20 cellular contexts compared by ENCODE assay signal in the genomic region with DNA sequence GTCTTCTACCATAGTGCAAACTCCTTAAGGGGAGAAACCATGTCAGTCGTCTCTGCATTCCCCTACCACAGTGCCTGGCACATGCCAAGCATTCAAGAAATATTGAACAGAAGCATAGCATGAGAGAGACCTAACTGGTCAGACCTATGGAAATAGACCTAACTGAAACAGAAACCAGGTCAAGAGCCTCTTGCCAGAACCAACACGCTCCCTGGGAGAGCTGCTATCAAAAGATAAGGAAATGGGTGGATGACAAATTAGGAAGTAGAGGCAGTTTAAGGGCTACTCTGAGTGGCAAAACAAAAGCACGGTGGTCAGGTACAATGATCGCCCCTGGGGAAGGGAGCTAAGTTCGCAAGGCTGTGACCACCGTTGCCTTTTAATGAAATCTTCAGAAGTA.
A peak's percentile ranks its signal among the peaks of the same experiment; 100 is the strongest.
DNase-seq lines count a peak whose midpoint lies in the region; ATAC-seq, FAIRE-seq and TF ChIP-seq lines count a peak whose summit lies in the region.
"Had no signal": no experiment of that assay in that cellular context is flagged by ENCODE, and none has a peak within 500 bp of the region (broad histone marks: within the 10 kb centered on the region; RNA-seq: fewer than 3 reads in every experiment).

No MANE protein-coding gene starts in this region.

- peaks cover 23% of the 10 kb centered on the region for H3K4me1 Mint-ChIP-seq in astrocyte (ENCODE audit: low read depth, unreplicated experiment)

- TF ChIP-seq CTCF in IMR-90 (conservative IDR thresholded peaks at IDR 0.05; ENCODE audit: low read depth, low read length): no peak
- no peak for TF ChIP-seq CTCF in astrocyte (IDR thresholded peaks at IDR 0.05; ENCODE audit: insufficient read depth, low read depth, low read length)
- no peak for TF ChIP-seq CTCF in thoracic aorta (IDR thresholded peaks at IDR 0.05)
- no peak for TF ChIP-seq CTCF in PC-3 (conservative IDR thresholded peaks at IDR 0.05; ENCODE audit: low read depth, low read length)
- no peak for TF ChIP-seq CTCF in adrenal gland (IDR thresholded peaks at IDR 0.05)

- H2AFZ ChIP-seq in IMR-90 (replicated peaks; ENCODE audit: low read length, poor library complexity): no peak overlapping the region
- H2AFZ ChIP-seq in astrocyte (ENCODE audit: low read depth, low read length): no peak overlapping the region
- no peak overlapping the region for H2AFZ ChIP-seq in PC-3 (ENCODE audit: low read length)

- no peak overlapping the region for H3K14ac ChIP-seq in IMR-90 (replicated peaks; ENCODE audit: low read depth, low read length)

- peak overlapping the region; percentile 8 for H2AK9ac ChIP-seq in IMR-90 (replicated peaks; ENCODE audit: low read depth, low read length, poor library complexity)

- no peak overlapping the region for H2BK120ac ChIP-seq in IMR-90 (ENCODE audit: low read depth, low read length)

- peak; percentile 19; the same call in 1 of the 2 replicates for ATAC-seq in IMR-90 (ENCODE audit: low read depth)
- no peak for ATAC-seq in thoracic aorta (ENCODE audit: insufficient number of reproducible peaks, low FRiP score, low read depth)
- ATAC-seq in PC-3: no peak
- ATAC-seq: sciatic nerve had no signal

- H3K27me3 Mint-ChIP-seq in astrocyte (ENCODE audit: low read depth, unreplicated experiment): no peaks in the 10 kb centered on the region
- H3K27me3 Mint-ChIP-seq: activated T-cell treated with anti-CD3 and anti-CD28 coated beads, Interleukin-2, amount 50 U/mL, for 24 hours; CD4-positive, alpha-beta T cell had no signal

- no peak overlapping the region for H2AK5ac ChIP-seq in IMR-90 (ENCODE audit: low read depth, low read length)

- no peak overlapping the region for H2BK5ac ChIP-seq in IMR-90 (ENCODE audit: low read depth, low read length, poor library complexity, severe bottlenecking)

- BruUV-seq in IMR-90 (replicated peaks; lab: Mats Ljungman, UMichigan) (no TSS peak), PC-3 (replicated peaks; lab: Mats Ljungman, UMichigan) (no TSS peak)

- H3K4me3 Mint-ChIP-seq in astrocyte (ENCODE audit: unreplicated experiment): no peak overlapping the region
- H3K4me3 Mint-ChIP-seq: activated T-cell treated with anti-CD3 and anti-CD28 coated beads, Interleukin-2, amount 50 U/mL, for 24 hours; CD4-positive, alpha-beta T cell had no signal

- H3K27ac Mint-ChIP-seq in astrocyte (ENCODE audit: unreplicated experiment): no peak overlapping the region
- H3K27ac Mint-ChIP-seq: activated T-cell treated with anti-CD3 and anti-CD28 coated beads, Interleukin-2, amount 50 U/mL, for 24 hours; CD4-positive, alpha-beta T cell had no signal

- H3K9ac ChIP-seq in IMR-90 (ENCODE audit: low read depth, low read length): no peak overlapping the region
- H3K9ac ChIP-seq in astrocyte (ENCODE audit: low read length): no peak overlapping the region
- H3K9ac ChIP-seq in PC-3 (ENCODE audit: low read length): no peak overlapping the region

- no peaks in the 10 kb centered on the region for H3F3A ChIP-seq in PC-3 (ENCODE audit: low read length, unreplicated experiment)

- no peak for TF ChIP-seq RAD21 in IMR-90 (IDR thresholded peaks at IDR 0.05; ENCODE audit: low read length)

- H3K56ac ChIP-seq in IMR-90 (ENCODE audit: extremely low read depth, insufficient read depth, low read length): no peak overlapping the region

- in situ Hi-C loops in IMR-90 (cut with MboI; ENCODE audit: low sequenced_read_pairs): no loop called here

- H4K91ac ChIP-seq in IMR-90 (ENCODE audit: insufficient read depth, low read depth, low read length): no peak overlapping the region

- H4K20me1 ChIP-seq in IMR-90 (ENCODE audit: insufficient read depth, low read length) (no peaks in the 10 kb centered on the region), astrocyte (ENCODE audit: insufficient read depth, low read length) (no peaks in the 10 kb centered on the region), PC-3 (ENCODE audit: low read length) (no peaks in the 10 kb centered on the region)

- no peaks in the 10 kb centered on the region for H3K36me3 Mint-ChIP-seq in astrocyte (ENCODE audit: low read depth, unreplicated experiment)

- H3K9me2 ChIP-seq in PC-3 (replicated peaks; ENCODE audit: low read length): no peaks in the 10 kb centered on the region

- CTCF ChIA-PET in IMR-90 (lab: Yijun Ruan, JAX): no interaction called here
- CTCF ChIA-PET in PC-3 (lab: Charles Lee): no interaction called here

- H3K4me1 ChIP-seq in IMR-90 (ENCODE audit: control insufficient read depth, insufficient read depth, low read length) (peaks cover 12% of the 10 kb centered on the region; the same call in 1 of the 2 replicates), astrocyte (ENCODE audit: insufficient read depth, low read length) (peaks cover 20% of the 10 kb centered on the region), thoracic aorta (ENCODE audit: control insufficient read depth in 1 of 2, low read depth in 2 of 2) (peaks cover 4 to 28% of the 10 kb centered on the region in 2 donors), PC-3 (ENCODE audit: insufficient read depth, low read length) (no peaks in the 10 kb centered on the region), adrenal gland (replicated peaks in 1 of 2) (no peaks in the 10 kb centered on the region)
- H3K4me1 ChIP-seq: prostate gland had no signal

- H3K4me2 ChIP-seq in IMR-90 (ENCODE audit: low read depth, low read length) (no peak overlapping the region), astrocyte (ENCODE audit: low read length) (peak overlapping the region; percentile 57), PC-3 (ENCODE audit: low read length) (no peak overlapping the region)

- dilution Hi-C loops in IMR-90 (cut with HindIII; ENCODE audit: low sequenced_read_pairs, unreplicated experiment): no loop called here

- H3K79me2 ChIP-seq in astrocyte (ENCODE audit: insufficient read depth, low read length) (no peaks in the 10 kb centered on the region), PC-3 (ENCODE audit: low read length) (no peaks in the 10 kb centered on the region)

- H3K9me1 ChIP-seq in IMR-90 (ENCODE audit: insufficient read depth, low read length): peaks cover 19% of the 10 kb centered on the region; the same call in 1 of the 2 replicates

- H3K9me3 Mint-ChIP-seq in astrocyte (ENCODE audit: unreplicated experiment): peaks cover 4% of the 10 kb centered on the region
- H3K9me3 Mint-ChIP-seq: activated T-cell treated with anti-CD3 and anti-CD28 coated beads, Interleukin-2, amount 50 U/mL, for 24 hours; CD4-positive, alpha-beta T cell had no signal

- no peak overlapping the region for H3K18ac ChIP-seq in IMR-90 (ENCODE audit: low read depth, low read length)

- no peak for FAIRE-seq in astrocyte (lab: Jason Lieb, UNC)

- 0 out of 2 replicates have a peak, but pooled peaks cover 2% of the 10 kb centered on the region for H3K9me3 ChIP-seq in IMR-90 (ENCODE audit: control insufficient read depth, insufficient read depth, low read length)
- no peaks in the 10 kb centered on the region for H3K9me3 ChIP-seq in astrocyte (ENCODE audit: insufficient read depth, low read depth, low read length)
- H3K9me3 ChIP-seq in thoracic aorta: no peaks in the 10 kb centered on the region
- no peaks in the 10 kb centered on the region for H3K9me3 ChIP-seq in PC-3 (ENCODE audit: low read length)
- H3K9me3 ChIP-seq in adrenal gland (replicated peaks in 1 of 3): no peaks in the 10 kb centered on the region
- H3K9me3 ChIP-seq: prostate gland had no signal

- H3K36me3 ChIP-seq in IMR-90 (ENCODE audit: control insufficient read depth, insufficient read depth, low read length) (no peaks in the 10 kb centered on the region), astrocyte (ENCODE audit: insufficient read depth, low read length) (no peaks in the 10 kb centered on the region), thoracic aorta (no peaks in the 10 kb centered on the region), PC-3 (ENCODE audit: low read depth, low read length) (no peaks in the 10 kb centered on the region), adrenal gland (replicated peaks in 1 of 2) (no peaks in the 10 kb centered on the region)
- H3K36me3 ChIP-seq: brain microvascular endothelial cell, prostate gland had no signal

- intact Hi-C loops in IMR-90 (cut with micrococcal nuclease): no loop called here
- intact Hi-C loops in PC-3 (cut with micrococcal nuclease): no loop called here
- intact Hi-C loops in adrenal gland (cut with DNase I): no loop called here

- no peaks in the 10 kb centered on the region for H3K27me3 ChIP-seq in IMR-90 (ENCODE audit: control insufficient read depth, insufficient read depth, low read length)
- no peaks in the 10 kb centered on the region for H3K27me3 ChIP-seq in astrocyte (ENCODE audit: insufficient read depth, low read length)
- no peaks in the 10 kb centered on the region for H3K27me3 ChIP-seq in thoracic aorta (replicated peaks; ENCODE audit: insufficient read depth)
- no peaks in the 10 kb centered on the region for H3K27me3 ChIP-seq in PC-3 (ENCODE audit: low read length)
- no peaks in the 10 kb centered on the region for H3K27me3 ChIP-seq in adrenal gland
- H3K27me3 ChIP-seq: brain microvascular endothelial cell had no signal

- POLR2A ChIA-PET in IMR-90 (lab: Charles Lee; ENCODE audit: unreplicated experiment) (no interaction called here), PC-3 (lab: Charles Lee; ENCODE audit: unreplicated experiment) (no interaction called here)

- H3K4ac ChIP-seq in IMR-90 (ENCODE audit: low read depth, low read length): no peak overlapping the region

- TF ChIP-seq POLR2A in IMR-90 (IDR thresholded peaks at IDR 0.05; ENCODE audit: low read depth, low read length) (no peak), adrenal gland (IDR thresholded peaks at IDR 0.05) (no peak)

- no peak overlapping the region for H2BK20ac ChIP-seq in IMR-90 (ENCODE audit: low read depth, low read length)

- no peak overlapping the region for H4K8ac ChIP-seq in IMR-90 (ENCODE audit: low read depth in 2 of 2, low read length in 2 of 2)

- WGBS in IMR-90 (ENCODE audit: extremely low coverage in 2 of 2, insufficient read length in 1 of 2), 2 experiments: 100% methylated on average over 4 of the region's 6 CpGs; no CpG with 5 or more reads in 1 of the 2 experiments
- 66 to 76% (median 73%) methylated on average over 6 of the region's 6 CpGs for WGBS in adrenal gland, 4 donors

- H3K23ac ChIP-seq in IMR-90 (ENCODE audit: low read depth, low read length): no peak overlapping the region

- DNase-seq in IMR-90 (no peak), astrocyte (ENCODE audit: low read depth) (no peak), kidney tubule cell (ENCODE audit: low spot score) (peak; percentile 26), thoracic aorta (ENCODE audit: low spot score) (no peak), PC-3 (no peak), HPDE6-E6E7 (ENCODE audit: extremely low spot score) (no peak), pons (ENCODE audit: low spot score) (no peak), adrenal gland (no peak)
- DNase-seq: activated CD4-positive, alpha-beta T cell treated with anti-CD3 and anti-CD28 coated beads for 4 hours; activated T-cell treated with anti-CD3 and anti-CD28 coated beads, Interleukin-2, amount 50 U/mL, for 24 hours; brain microvascular endothelial cell; CD4-positive, alpha-beta T cell; H7; MM.1S; NCI-H2081; T-helper 2 cell had no signal

- no peaks in the 10 kb centered on the region for H3K79me1 ChIP-seq in IMR-90 (ENCODE audit: low read depth in 1 of 2, low read length in 2 of 2)

- H4K5ac ChIP-seq in IMR-90 (ENCODE audit: low read depth, low read length): no peak overlapping the region

- no peak overlapping the region for H3K27ac ChIP-seq in IMR-90 (ENCODE audit: insufficient read depth, low read length)
- no peak overlapping the region for H3K27ac ChIP-seq in astrocyte (ENCODE audit: low read depth, low read length)
- no peak overlapping the region for H3K27ac ChIP-seq in thoracic aorta
- H3K27ac ChIP-seq in PC-3 (ENCODE audit: low read length): no peak overlapping the region
- H3K27ac ChIP-seq in adrenal gland: peak overlapping the region in 1 of 5 donors; percentile 58
- H3K27ac ChIP-seq: brain microvascular endothelial cell, epithelial cell of prostate, prostate gland, VCaP had no signal

- H3K4me3 ChIP-seq in IMR-90 (ENCODE audit: insufficient read depth, low read depth, low read length) (no peak overlapping the region), astrocyte (ENCODE audit: insufficient read depth, low read depth, low read length) (peak overlapping the region; percentile 8), thoracic aorta (peak overlapping the region; percentile 28), PC-3 (ENCODE audit: low read length) (no peak overlapping the region), adrenal gland (no peak overlapping the region)
- H3K4me3 ChIP-seq: prostate gland had no signal

- no peak overlapping the region for H2BK15ac ChIP-seq in IMR-90 (ENCODE audit: low read depth, low read length)

Comparison
In these comparisons a context has a peak if more than half of its experiments do, and no peak if none do; other contexts are left out.
1. H3K4me3 ChIP-seq: peak in astrocyte (single experiment) and thoracic aorta (single experiment); none in IMR-90 (single experiment), PC-3 (single experiment) and adrenal gland (0 of 4).